Comparison of ENCODE assay signal across 22 cellular contexts in genomic region chr11:119419834-119420492, GRCh38. TPM values are rescaled to one million over a fixed set of nuclear protein-coding genes. Genes with fewer than 3 reads are reported as not detected.
DNase-seq lines count a peak whose midpoint lies in the region; ATAC-seq and TF ChIP-seq lines count a peak whose summit lies in the region.
"Had no signal": no experiment of that assay in that cellular context is flagged by ENCODE, and none has a peak within 500 bp of the region (broad histone marks: within the 10 kb centered on the region; RNA-seq: fewer than 3 reads in every experiment).

No MANE protein-coding gene starts in this region.

- WGBS in iPS DF 6.9 (ENCODE audit: insufficient coverage, insufficient read length): no CpG with 5 or more reads among the region's 18 CpGs

- H3K4me3 Mint-ChIP-seq in neural crest cell: peak overlapping the region; percentile 94
- H3K4me3 Mint-ChIP-seq in effector memory CD8-positive, alpha-beta T cell: no peak overlapping the region
- H3K4me3 Mint-ChIP-seq: activated naive CD4-positive, alpha-beta T cell treated with anti-CD3 and anti-CD28 coated beads, Interleukin-2, amount 10 ng/mL, durations not matched to agents 7 days and 5 days; CD8-positive, alpha-beta memory T cell; naive thymus-derived CD8-positive, alpha-beta T cell had no signal

- H3K4me1 Mint-ChIP-seq in neural crest cell: peaks cover 36% of the 10 kb centered on the region
- H3K4me1 Mint-ChIP-seq in effector memory CD8-positive, alpha-beta T cell (ENCODE audit: low read depth in 2 of 2): peaks cover 9 to 10% of the 10 kb centered on the region in 2 donors

- H3K27ac Mint-ChIP-seq in neural crest cell (ENCODE audit: unreplicated experiment): peak overlapping the region; percentile 87
- no peak overlapping the region for H3K27ac Mint-ChIP-seq in effector memory CD8-positive, alpha-beta T cell
- H3K27ac Mint-ChIP-seq: activated naive CD4-positive, alpha-beta T cell treated with anti-CD3 and anti-CD28 coated beads, Interleukin-2, amount 10 ng/mL, durations not matched to agents 7 days and 5 days had no signal

- TF ChIP-seq CTCF in AG10803 (conservative IDR thresholded peaks at IDR 0.05; ENCODE audit: low read length) (no peak), neural crest cell (conservative IDR thresholded peaks at IDR 0.05) (no peak)

- H3K4me1 ChIP-seq in NT2/D1 (ENCODE audit: insufficient read depth, insufficient read length): peaks cover 16% of the 10 kb centered on the region
- peaks cover 12% of the 10 kb centered on the region for H3K4me1 ChIP-seq in iPS DF 6.9 (ENCODE audit: control insufficient read depth, insufficient read depth, low read length)

- no peak for DNase-seq in AG10803 (ENCODE audit: low read depth)
- DNase-seq in NT2/D1 (ENCODE audit: low read depth, low spot score): no peak
- DNase-seq in iPS DF 6.9 (ENCODE audit: low read depth, low spot score): no peak
- no peak for DNase-seq in neural crest cell (ENCODE audit: low read depth, low spot score)
- no peak for DNase-seq in effector memory CD8-positive, alpha-beta T cell
- no peak for DNase-seq in stimulated activated CD4-positive, alpha-beta T cell treated with anti-CD3 and anti-CD28 coated beads, Interleukin-4, amount 100 ng/mL, for 24 hours
- DNase-seq: activated CD4-positive, alpha-beta T cell treated with anti-CD3 and anti-CD28 coated beads, Interleukin-2, amount 50 U/mL, for 48 hours; activated naive CD4-positive, alpha-beta T cell treated with anti-CD3 and anti-CD28 coated beads, Interleukin-2, amount 10 ng/mL, durations not matched to agents 7 days and 5 days; CD8-positive, alpha-beta memory T cell; DND-41; Karpas-422; naive thymus-derived CD8-positive, alpha-beta T cell; NCI-H1048; NCI-H2029; NCI-H446; stimulated activated CD4-positive, alpha-beta T cell treated with anti-CD3 and anti-CD28 coated beads, Interleukin-12 subunit alpha, Interleukin-12 subunit beta, amount 100 ng/mL, for 4 hours; T-helper 1 cell; transverse colon; WERI-Rb-1 had no signal

- H3K36me3 Mint-ChIP-seq in neural crest cell (ENCODE audit: low read depth): peaks cover 8% of the 10 kb centered on the region
- no peaks in the 10 kb centered on the region for H3K36me3 Mint-ChIP-seq in effector memory CD8-positive, alpha-beta T cell (ENCODE audit: insufficient read depth)
- H3K36me3 Mint-ChIP-seq: activated naive CD4-positive, alpha-beta T cell treated with anti-CD3 and anti-CD28 coated beads, Interleukin-2, amount 10 ng/mL, durations not matched to agents 7 days and 5 days; naive thymus-derived CD8-positive, alpha-beta T cell had no signal

- no peaks in the 10 kb centered on the region for H3K27me3 ChIP-seq in NT2/D1 (ENCODE audit: insufficient read depth, insufficient read length)
- no peaks in the 10 kb centered on the region for H3K27me3 ChIP-seq in iPS DF 6.9 (ENCODE audit: control insufficient read depth, insufficient read depth, low read length)
- H3K27me3 ChIP-seq: ascending aorta had no signal

- no peak for ATAC-seq in GM18870 (IDR thresholded peaks at IDR 0.05; ENCODE audit: unreplicated experiment)
- ATAC-seq in HG02870 (IDR thresholded peaks at IDR 0.05; ENCODE audit: unreplicated experiment): no peak
- no peak for ATAC-seq in effector memory CD8-positive, alpha-beta T cell (replicated peaks)
- ATAC-seq: naive thymus-derived CD8-positive, alpha-beta T cell had no signal

- H3K4me3 ChIP-seq in AG10803 (ENCODE audit: low read length): peak overlapping the region; percentile 93
- H3K4me3 ChIP-seq in NT2/D1 (ENCODE audit: insufficient read length, low read depth): no peak overlapping the region
- H3K4me3 ChIP-seq in iPS DF 6.9 (ENCODE audit: low read length): no peak overlapping the region
- H3K4me3 ChIP-seq: ascending aorta, transverse colon had no signal

- H3K27ac ChIP-seq in iPS DF 6.9 (ENCODE audit: low read length): peak overlapping the region; percentile 60
- H3K27ac ChIP-seq: ascending aorta, transverse colon, WERI-Rb-1 had no signal

- H3K36me3 ChIP-seq in NT2/D1 (ENCODE audit: insufficient read depth, insufficient read length, low read length): peaks cover 40% of the 10 kb centered on the region
- peaks cover 17% of the 10 kb centered on the region for H3K36me3 ChIP-seq in iPS DF 6.9 (ENCODE audit: control insufficient read depth, insufficient read depth, low read length)
- H3K36me3 ChIP-seq: ascending aorta, transverse colon, WERI-Rb-1 had no signal

- no peaks in the 10 kb centered on the region for H3K9me3 Mint-ChIP-seq in neural crest cell
- no peaks in the 10 kb centered on the region for H3K9me3 Mint-ChIP-seq in effector memory CD8-positive, alpha-beta T cell
- H3K9me3 Mint-ChIP-seq: activated naive CD4-positive, alpha-beta T cell treated with anti-CD3 and anti-CD28 coated beads, Interleukin-2, amount 10 ng/mL, durations not matched to agents 7 days and 5 days; CD8-positive, alpha-beta memory T cell had no signal

- H3K9me3 ChIP-seq in NT2/D1 (ENCODE audit: insufficient read depth, low read length) (no peaks in the 10 kb centered on the region), iPS DF 6.9 (ENCODE audit: control insufficient read depth, insufficient read depth, low read length) (no peaks in the 10 kb centered on the region)
- H3K9me3 ChIP-seq: ascending aorta, transverse colon had no signal

- peak overlapping the region; percentile 32 for H3K9ac ChIP-seq in NT2/D1 (ENCODE audit: insufficient read length, low read depth)

- H3K27me3 Mint-ChIP-seq in neural crest cell (ENCODE audit: low read depth): peaks cover 14% of the 10 kb centered on the region
- peaks cover 73 to 90% of the 10 kb centered on the region in 2 donors for H3K27me3 Mint-ChIP-seq in effector memory CD8-positive, alpha-beta T cell

RNA-seq across cellular contexts. Expression of gene THY1, which starts 3.0 kb away (rescaled TPM):
- 75.4 and 90.3 TPM in 2 replicates for total RNA-seq in neural crest cell
- total RNA-seq: naive thymus-derived CD8-positive, alpha-beta T cell had no signal

RNA-seq across cellular contexts. Expression of gene USP2, which starts 38.5 kb away (rescaled TPM):
- 3.4 and 3.7 TPM in 2 replicates for total RNA-seq in neural crest cell
- total RNA-seq: ascending aorta had no signal
